ENCODE assay signal across 27 cellular contexts in genomic region chr1:34315974-34316373, GRCh38.
"Had no signal": no experiment of that assay in that cellular context is flagged by ENCODE, and none has a peak within 500 bp of the region (broad histone marks: within the 10 kb centered on the region; RNA-seq: fewer than 3 reads in every experiment).

No MANE protein-coding gene starts in this region.

- ATAC-seq: stimulated activated effector memory CD8-positive, alpha-beta T cell treated with anti-CD3 and anti-CD28 coated beads, Interleukin-12 subunit alpha, Interleukin-12 subunit beta, amount 100 ng/mL, for 72 hours; stimulated activated memory B cell treated with anti-CD40 and anti-IgM and Interleukin-4, amounts not matched to agents 10 μg/mL and 1 μg/mL and 100 μg/mL, for 72 hours; stimulated activated naive B cell treated with anti-CD40 and anti-IgM and Interleukin-4, amounts not matched to agents 10 μg/mL and 1 μg/mL and 100 μg/mL, for 72 hours; stimulated activated naive CD8-positive, alpha-beta T cell treated with anti-CD3 and anti-CD28 coated beads, Interleukin-15, amount 100 ng/mL, for 72 hours; stimulated activated naive CD8-positive, alpha-beta T cell treated with anti-CD3 and anti-CD28 coated beads, Interleukin-15, Interleukin-2, amounts not matched to agents 100 U/mL and 50 U/mL, for 24 hours; upper lobe of right lung had no signal

- H3K27me3 ChIP-seq: stomach, suprapubic skin, testis, thyroid gland, tibial artery, tibial nerve, transverse colon, upper lobe of left lung, upper lobe of right lung, uterus, vagina had no signal

- DNase-seq: stimulated activated CD4-positive, alpha-beta T cell treated with anti-CD3 and anti-CD28 coated beads, Interleukin-2, amount 100 ng/mL, for 48 hours; stimulated activated CD4-positive, alpha-beta T cell treated with anti-CD3 and anti-CD28 coated beads, Interleukin-4, amount 100 ng/mL, for 1 hour; stimulated activated CD4-positive, alpha-beta T cell treated with anti-CD3 and anti-CD28 coated beads, Interleukin-4, amount 100 ng/mL, for 24 hours; stimulated activated CD4-positive, alpha-beta T cell treated with anti-CD3 and anti-CD28 coated beads, Interleukin-4, amount 100 ng/mL, for 4 hours; stimulated activated CD8-positive, alpha-beta memory T cell treated with anti-CD3 and anti-CD28 coated beads, Interleukin-4, amount 100 ng/mL, for 48 hours; stimulated activated naive B cell treated with anti-CD40 and anti-IgM and Interleukin-4, amounts not matched to agents 10 μg/mL and 1 μg/mL and 100 μg/mL, for 72 hours; stimulated activated naive CD4-positive, alpha-beta T cell; stimulated activated naive CD4-positive, alpha-beta T cell treated with Interleukin-2 at 50 U/mL for 16 hours; stimulated activated naive CD8-positive, alpha-beta T cell treated with anti-CD3 and anti-CD28 coated beads, Interleukin-15, amount 100 ng/mL, for 72 hours; stimulated activated naive CD8-positive, alpha-beta T cell treated with anti-CD3 and anti-CD28 coated beads, Interleukin-15, Interleukin-2, amounts not matched to agents 100 U/mL and 50 U/mL, for 24 hours; stomach; substantia nigra; testis; thyroid gland; tibial artery; transverse colon; trophoblast cell; upper lobe of left lung; upper lobe of right lung; uterus had no signal

- H3K27ac ChIP-seq: stomach, suprapubic skin, testis, thoracic aorta, thyroid gland, tibial artery, tibial nerve, transverse colon, upper lobe of left lung, upper lobe of right lung, uterus, vagina had no signal

- H3K4me3 ChIP-seq: stomach, suprapubic skin, testis, thoracic aorta, thyroid gland, tibial artery, tibial nerve, transverse colon, upper lobe of left lung, upper lobe of right lung, uterus, vagina had no signal

- H3K36me3 ChIP-seq: stomach, suprapubic skin, thoracic aorta, thyroid gland, tibial artery, tibial nerve, transverse colon, upper lobe of left lung, upper lobe of right lung, uterus, vagina had no signal

- H3K4me1 ChIP-seq: stomach, suprapubic skin, testis, tibial artery, tibial nerve, transverse colon, uterus, vagina had no signal

- H3K9me3 ChIP-seq: suprapubic skin, testis, thoracic aorta, thyroid gland, upper lobe of right lung, uterus, vagina had no signal

- FAIRE-seq: urothelium cell line had no signal
